In genomic region chr2:37322368-37322767, GRCh38 we compare ENCODE assay signal across 8 cellular contexts. TPM values are rescaled to one million over a fixed set of nuclear protein-coding genes. Genes with fewer than 3 reads are reported as not detected.
DNase-seq lines count a peak whose midpoint lies in the region; ATAC-seq and TF ChIP-seq lines count a peak whose summit lies in the region.

No MANE protein-coding gene starts in this region.

- peak overlapping the region; percentile 51 for H3K27ac Mint-ChIP-seq in activated naive CD4-positive, alpha-beta T cell treated with anti-CD3 and anti-CD28 coated beads, Interleukin-2, amount 50 U/mL, for 24 hours
- no peak overlapping the region for H3K27ac Mint-ChIP-seq in activated naive CD4-positive, alpha-beta T cell treated with anti-CD3 and anti-CD28 coated beads, Interleukin-2, amount 10 ng/mL, durations not matched to agents 7 days and 5 days

- peaks cover 20% of the 10 kb centered on the region for H3K36me3 Mint-ChIP-seq in activated naive CD4-positive, alpha-beta T cell treated with anti-CD3 and anti-CD28 coated beads, Interleukin-2, amount 50 U/mL, for 24 hours
- peaks cover 12% of the 10 kb centered on the region for H3K36me3 Mint-ChIP-seq in activated naive CD4-positive, alpha-beta T cell treated with anti-CD3 and anti-CD28 coated beads, Interleukin-2, amount 10 ng/mL, durations not matched to agents 7 days and 5 days

- peaks cover 4% of the 10 kb centered on the region for H3K27me3 Mint-ChIP-seq in activated naive CD4-positive, alpha-beta T cell treated with anti-CD3 and anti-CD28 coated beads, Interleukin-2, amount 50 U/mL, for 24 hours
- H3K27me3 Mint-ChIP-seq in activated naive CD4-positive, alpha-beta T cell treated with anti-CD3 and anti-CD28 coated beads, Interleukin-2, amount 10 ng/mL, durations not matched to agents 7 days and 5 days = peaks cover 29% of the 10 kb centered on the region

- no peak for TF ChIP-seq CTCF in WERI-Rb-1 (IDR thresholded peaks at IDR 0.05; ENCODE audit: low read depth, low read length)
- TF ChIP-seq CTCF in tibial nerve (IDR thresholded peaks at IDR 0.05) = no peak

- peaks cover 0 to 76% (median 9%) of the 10 kb centered on the region in 4 donors for H3K4me1 ChIP-seq in tibial nerve

- no peak for TF ChIP-seq POLR2A in tibial nerve (IDR thresholded peaks at IDR 0.05)

- no peak for DNase-seq in activated naive CD4-positive, alpha-beta T cell treated with anti-CD3 and anti-CD28 coated beads, Interleukin-2, amount 10 ng/mL, durations not matched to agents 7 days and 5 days
- DNase-seq in WERI-Rb-1 (no peak), iris pigment epithelial cell (ENCODE audit: low read depth) (peak; percentile 79), tibial nerve (ENCODE audit: low spot score in 2 of 2) (no peak), NOMO-1 treated with DMSO at 0.1 percent for 48 hours (lab: John Stamatoyannopoulos, UW; ENCODE audit: unreplicated experiment) (no peak)
- DNase-seq in stimulated activated CD8-positive, alpha-beta memory T cell treated with anti-CD3 and anti-CD28 coated beads, Interleukin-4, amount 100 ng/mL, for 48 hours = no peak

- peak overlapping the region; percentile 95 for H3K4me3 Mint-ChIP-seq in activated naive CD4-positive, alpha-beta T cell treated with anti-CD3 and anti-CD28 coated beads, Interleukin-2, amount 50 U/mL, for 24 hours
- no peak overlapping the region for H3K4me3 Mint-ChIP-seq in activated naive CD4-positive, alpha-beta T cell treated with anti-CD3 and anti-CD28 coated beads, Interleukin-2, amount 10 ng/mL, durations not matched to agents 7 days and 5 days

- H3K36me3 ChIP-seq in WERI-Rb-1 = peaks cover 18% of the 10 kb centered on the region
- no peaks in the 10 kb centered on the region for H3K36me3 ChIP-seq in tibial nerve

- peaks cover 4% of the 10 kb centered on the region for H3K9me3 ChIP-seq in WERI-Rb-1 (ENCODE audit: severe bottlenecking)
- H3K9me3 ChIP-seq in tibial nerve = no peaks in the 10 kb centered on the region

- peaks cover 70% of the 10 kb centered on the region for H3K4me1 Mint-ChIP-seq in activated naive CD4-positive, alpha-beta T cell treated with anti-CD3 and anti-CD28 coated beads, Interleukin-2, amount 50 U/mL, for 24 hours
- peaks cover 40% of the 10 kb centered on the region for H3K4me1 Mint-ChIP-seq in activated naive CD4-positive, alpha-beta T cell treated with anti-CD3 and anti-CD28 coated beads, Interleukin-2, amount 10 ng/mL, durations not matched to agents 7 days and 5 days

- H3K4me3 ChIP-seq in WERI-Rb-1 (ENCODE audit: low read depth, low read length) (peak overlapping the region; percentile 88), tibial nerve (peak overlapping the region in 2 of 4 donors; percentile 78 to 79)

- CTCF ChIA-PET in activated naive CD4-positive, alpha-beta T cell treated with anti-CD3 and anti-CD28 coated beads, Interleukin-2, amount 10 ng/mL, durations not matched to agents 7 days and 5 days (lab: Charles Lee) = no interaction called here

- H3K27ac ChIP-seq in WERI-Rb-1 = no peak overlapping the region
- peak overlapping the region in 3 of 4 donors; percentile 94 to 97 (median 95) for H3K27ac ChIP-seq in tibial nerve

- ATAC-seq in GM19467 (IDR thresholded peaks at IDR 0.05; ENCODE audit: unreplicated experiment) = no peak

- no peak for TF ChIP-seq EP300 in tibial nerve (IDR thresholded peaks at IDR 0.05)

- no peaks in the 10 kb centered on the region for H3K9me3 Mint-ChIP-seq in activated naive CD4-positive, alpha-beta T cell treated with anti-CD3 and anti-CD28 coated beads, Interleukin-2, amount 50 U/mL, for 24 hours
- H3K9me3 Mint-ChIP-seq in activated naive CD4-positive, alpha-beta T cell treated with anti-CD3 and anti-CD28 coated beads, Interleukin-2, amount 10 ng/mL, durations not matched to agents 7 days and 5 days = no peaks in the 10 kb centered on the region

- H3K27me3 ChIP-seq in WERI-Rb-1 (ENCODE audit: insufficient read depth, low read depth, severe bottlenecking) = peaks cover 8% of the 10 kb centered on the region
- no peaks in the 10 kb centered on the region for H3K27me3 ChIP-seq in tibial nerve

RNA-seq across cellular contexts. Expression of gene PRKD3, which starts 2.3 kb away (rescaled TPM):
- 10 to 100 TPM; 39.0 to 57.3 (median 54.4) TPM for total RNA-seq in tibial nerve

RNA-seq across cellular contexts. Expression of gene QPCT, which starts 22.1 kb away (rescaled TPM):
- total RNA-seq in tibial nerve = 1 to 10 TPM; 1.5 to 4.8 (median 3.1) TPM
